Comparison of ENCODE assay signal across 8 cellular contexts in genomic region chr7:140924821-140925421, GRCh38. TPM values are rescaled to one million over a fixed set of nuclear protein-coding genes. Genes with fewer than 3 reads are reported as not detected.
A peak's percentile ranks its signal among the peaks of the same experiment; 100 is the strongest.
DNase-seq lines count a peak whose midpoint lies in the region; ATAC-seq and TF ChIP-seq lines count a peak whose summit lies in the region.

TSS of gene BRAF (minus strand) at chr7:140924929. CDS start at chr7:140924703, 226 bp downstream.

- no peaks in the 10 kb centered on the region for H3K27me3 Mint-ChIP-seq in activated CD4-positive, alpha-beta memory T cell treated with anti-CD3 and anti-CD28 coated beads for 36 hours

- peak in 1 of 2 donors; percentile 31 for TF ChIP-seq RAD21 in liver (IDR thresholded peaks at IDR 0.05)

- POLR2A ChIA-PET in activated CD4-positive, alpha-beta memory T cell treated with anti-CD3 and anti-CD28 coated beads for 36 hours (lab: Charles Lee): interaction anchor here (0.6 to 2.8 kb wide), 3 partner anchors 22 to 635 kb away, joined by 3 to 22 read pairs (median 5); partner anchors contain the start of gene MRPS33

- peaks cover 14% of the 10 kb centered on the region for H3K4me1 Mint-ChIP-seq in activated CD4-positive, alpha-beta memory T cell treated with anti-CD3 and anti-CD28 coated beads for 36 hours (ENCODE audit: low read depth)

- intact Hi-C loops in activated CD4-positive, alpha-beta memory T cell treated with anti-CD3 and anti-CD28 coated beads for 36 hours (cut with micrococcal nuclease): loop anchor here (1.0 to 10.0 kb wide), 8 partner anchors 9 to 630 kb away; partner anchors contain the start of genes AGK and NDUFB2

- H3K27ac ChIP-seq in C4-2B (peak within 1 kb of the TSS; percentile 91), liver (ENCODE audit: low read depth in 1 of 2, low read length in 2 of 2) (peak within 1 kb of the TSS; percentile 95 to 99)

- ATAC-seq in GM19397 (IDR thresholded peaks at IDR 0.05; ENCODE audit: unreplicated experiment) (peak; percentile 40), HG03565 (IDR thresholded peaks at IDR 0.05; ENCODE audit: unreplicated experiment) (peak; percentile 42)

- H3K4me3 Mint-ChIP-seq in activated CD4-positive, alpha-beta memory T cell treated with anti-CD3 and anti-CD28 coated beads for 36 hours: peak within 1 kb of the TSS; percentile 93

- H3K9me3 ChIP-seq in liver (ENCODE audit: control insufficient read depth in 4 of 4, low read length in 3 of 4): no peaks in the 10 kb centered on the region

- peak within 1 kb of the TSS; percentile 92 to 99 (median 93) for H3K4me3 ChIP-seq in liver (ENCODE audit: low read depth in 1 of 3, low read length in 3 of 3)

- CTCF ChIA-PET in activated CD4-positive, alpha-beta memory T cell treated with anti-CD3 and anti-CD28 coated beads for 36 hours (lab: Charles Lee): interaction anchor here (1.5 to 4.4 kb wide), 2 partner anchors 112 to 114 kb away, joined by 3 to 22 read pairs; no protein-coding TSS in a partner anchor

- no peaks in the 10 kb centered on the region for H3K36me3 Mint-ChIP-seq in activated CD4-positive, alpha-beta memory T cell treated with anti-CD3 and anti-CD28 coated beads for 36 hours

- H3K9ac ChIP-seq in liver (ENCODE audit: low read depth in 1 of 2, low read length in 2 of 2): peak within 1 kb of the TSS; percentile 98 to 99

- DNase-seq in NCI-H774 (lab: John Stamatoyannopoulos, UW) (peak; percentile 85), dermis microvascular lymphatic vessel endothelial cell (ENCODE audit: low read depth in 2 of 2) (peak; percentile 87 to 91)
- peak; percentile 95 for DNase-seq in activated CD4-positive, alpha-beta memory T cell treated with anti-CD3 and anti-CD28 coated beads for 36 hours
- DNase-seq in stimulated activated CD4-positive, alpha-beta T cell treated with anti-CD3 and anti-CD28 coated beads, Interleukin-4, amount 100 ng/mL, for 1 hour: peak; percentile 95

- H3K9me3 Mint-ChIP-seq in activated CD4-positive, alpha-beta memory T cell treated with anti-CD3 and anti-CD28 coated beads for 36 hours: no peaks in the 10 kb centered on the region

- TF ChIP-seq CTCF in C4-2B (conservative IDR thresholded peaks at IDR 0.05): no peak
- TF ChIP-seq CTCF in liver (IDR thresholded peaks at IDR 0.05; ENCODE audit: low read depth, low read length, missing input control): no peak

- no peaks in the 10 kb centered on the region for H3K36me3 ChIP-seq in liver (ENCODE audit: control insufficient read depth in 4 of 4, insufficient read depth in 3 of 4, low read depth in 1 of 4, low read length in 3 of 4)

- WGBS in liver: 2% methylated on average over 55 of the region's 56 CpGs

- peak within 1 kb of the TSS; percentile 96 for H3K27ac Mint-ChIP-seq in activated CD4-positive, alpha-beta memory T cell treated with anti-CD3 and anti-CD28 coated beads for 36 hours

- H3K4me1 ChIP-seq in liver (ENCODE audit: control insufficient read depth in 4 of 4, insufficient read depth in 4 of 4, low read length in 3 of 4): peaks cover 4 to 29% (median 20%) of the 10 kb centered on the region in 4 donors

- no peaks in the 10 kb centered on the region for H3K27me3 ChIP-seq in liver (ENCODE audit: control insufficient read depth in 4 of 4, insufficient read depth in 4 of 4, low read length in 3 of 4)

TF ChIP-seq in liver, 16 proteins besides CTCF, POLR2A, EP300 and RAD21:
- TF ChIP-seq MAX (IDR thresholded peaks at IDR 0.05) (no peak), ZBTB33 (IDR thresholded peaks at IDR 0.05) (no peak), HNF4A (conservative IDR thresholded peaks at IDR 0.05) (peak in 1 of 2 donors; percentile 49), JUND (IDR thresholded peaks at IDR 0.05) (no peak), NR2F2 (IDR thresholded peaks at IDR 0.05) (no peak), YY1 (IDR thresholded peaks at IDR 0.05) (peak; percentile 49), RXRA (IDR thresholded peaks at IDR 0.05) (no peak), SP1 (IDR thresholded peaks at IDR 0.05) (peak; percentile 33), HNF4G (IDR thresholded peaks at IDR 0.05) (peak; percentile 10), REST (IDR thresholded peaks at IDR 0.05) (no peak), EGR1 (IDR thresholded peaks at IDR 0.05; ENCODE audit: low read depth in 2 of 2) (no peak), ATF3 (IDR thresholded peaks at IDR 0.05) (no peak)

RNA-seq across cellular contexts. Expression of gene BRAF, which starts in this region (rescaled TPM):
- 10 to 100 TPM; 29.2 to 33.0 TPM for total RNA-seq in activated CD4-positive, alpha-beta memory T cell treated with anti-CD3 and anti-CD28 coated beads for 36 hours
- total RNA-seq in dermis microvascular lymphatic vessel endothelial cell (13.0 and 18.8 TPM in 2 replicates), liver (10 to 100 TPM; 19.9 to 21.9 TPM)
- 1 to 10 TPM; 2.6 to 8.0 TPM for polyA plus RNA-seq in liver

Comparison
In these comparisons a context has a peak if more than half of its experiments do, and no peak if none do; other contexts are left out.
1. Peak in every context shown above with its lines: DNase-seq, ATAC-seq, H3K4me3 ChIP-seq and H3K27ac ChIP-seq.